Comparison of ENCODE assay signal across 18 cellular contexts in the genomic region with DNA sequence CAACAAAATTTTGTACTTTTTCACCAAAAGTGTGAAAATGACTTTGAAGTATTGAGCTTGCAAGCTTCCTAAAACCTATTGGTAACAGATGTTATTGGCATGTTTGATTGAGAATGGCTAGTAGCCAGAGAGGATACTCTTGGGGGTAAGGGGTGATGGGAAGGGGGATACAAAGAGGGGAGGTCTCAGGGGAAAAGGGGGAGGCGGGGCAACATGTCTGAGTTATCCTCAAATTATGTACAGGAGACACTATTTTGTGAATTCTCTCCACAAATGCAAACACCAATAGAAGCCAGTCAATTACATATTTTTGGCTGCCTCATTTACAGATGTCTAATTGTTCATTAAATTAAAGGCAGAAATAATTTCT. TPM values are rescaled to one million over a fixed set of nuclear protein-coding genes. Genes with fewer than 3 reads are reported as not detected.
DNase-seq lines count a peak whose midpoint lies in the region; ATAC-seq and TF ChIP-seq lines count a peak whose summit lies in the region.
"Had no signal": no experiment of that assay in that cellular context is flagged by ENCODE, and none has a peak within 500 bp of the region (broad histone marks: within the 10 kb centered on the region; RNA-seq: fewer than 3 reads in every experiment).

No MANE protein-coding gene starts in this region.

- POLR2A ChIA-PET in MCF 10A (lab: Yijun Ruan, JAX): interaction anchor here (0.6 to 1.3 kb wide), 5 partner anchors 33 to 449 kb away, joined by 3 to 5 read pairs (median 4); no protein-coding TSS in a partner anchor

- H3K4me1 ChIP-seq in mammary epithelial cell (ENCODE audit: insufficient read depth, low read length) (peaks cover 5% of the 10 kb centered on the region), esophagus squamous epithelium (peaks cover 4 to 42% (median 11%) of the 10 kb centered on the region in 3 donors)

- H4K20me1 ChIP-seq in mammary epithelial cell (ENCODE audit: insufficient read depth, low read length) (no peaks in the 10 kb centered on the region), neural cell (ENCODE audit: insufficient read depth) (no peaks in the 10 kb centered on the region)

- H3K36me3 ChIP-seq in mammary epithelial cell (ENCODE audit: insufficient read depth, low read length) (no peaks in the 10 kb centered on the region), esophagus squamous epithelium (no peaks in the 10 kb centered on the region), neural cell (ENCODE audit: insufficient read depth, low read length) (no peaks in the 10 kb centered on the region)
- H3K36me3 ChIP-seq: HAP-1 had no signal

- no peak for DNase-seq in MCF 10A (ENCODE audit: unreplicated experiment)
- no peak for DNase-seq in mammary epithelial cell
- DNase-seq in esophagus squamous epithelium (lab: John Stamatoyannopoulos, UW): no peak
- no peak for DNase-seq in type B pancreatic cell (ENCODE audit: extremely low spot score, unreplicated experiment)
- DNase-seq: activated CD4-positive, alpha-beta memory T cell treated with anti-CD3 and anti-CD28 coated beads for 36 hours; activated T-cell treated with anti-CD3 and anti-CD28 coated beads, Interleukin-2, amount 50 U/mL, for 4 hours; CD8-positive, alpha-beta memory T cell; head of caudate nucleus; MV-4-11; PC-9; stimulated activated CD4-positive, alpha-beta T cell treated with anti-CD3 and anti-CD28 coated beads, Interleukin-2, amount 100 ng/mL, for 48 hours had no signal

- CTCF ChIA-PET in MCF 10A (lab: Yijun Ruan, JAX) (interaction anchor here (0.7 to 1.3 kb wide), 5 partner anchors 36 to 537 kb away, joined by 3 to 12 read pairs (median 3); no protein-coding TSS in a partner anchor), mammary epithelial cell (lab: Charles Lee; ENCODE audit: low non-redundant PET) (interaction anchor here (0.7 kb wide), 1 partner anchor 510 kb away, joined by 34 read pairs; no protein-coding TSS in a partner anchor)

- H3K4me2 ChIP-seq in mammary epithelial cell (ENCODE audit: insufficient read depth, low read depth, low read length) (no peak overlapping the region), neural cell (ENCODE audit: low read length) (peak overlapping the region; percentile 10)
- H3K4me2 ChIP-seq: PC-9 had no signal

- no peak overlapping the region for H3K9ac ChIP-seq in mammary epithelial cell (ENCODE audit: insufficient read depth, low read length)
- H3K9ac ChIP-seq in neural cell (ENCODE audit: low read length): no peak overlapping the region

- H3K36me3 Mint-ChIP-seq in MCF 10A (ENCODE audit: insufficient read depth, unreplicated experiment) (peaks cover 20% of the 10 kb centered on the region), type B pancreatic cell (peaks cover 11% of the 10 kb centered on the region)
- H3K36me3 Mint-ChIP-seq: activated CD4-positive, alpha-beta memory T cell treated with anti-CD3 and anti-CD28 coated beads for 36 hours; IgD-negative memory B cell had no signal

- no peak for TF ChIP-seq RAD21 in neural cell (conservative IDR thresholded peaks at IDR 0.05)

- in situ Hi-C loops in mammary epithelial cell (cut with MboI; ENCODE audit: low sequenced_read_pairs in 2 of 2): loop anchor here (10.0 to 25.0 kb wide), 4 partner anchors 307 to 718 kb away; no protein-coding TSS in a partner anchor

- ATAC-seq in HG03280 (IDR thresholded peaks at IDR 0.05; ENCODE audit: unreplicated experiment) (no peak), GM18505 (IDR thresholded peaks at IDR 0.05; ENCODE audit: unreplicated experiment) (no peak), GM21381 (IDR thresholded peaks at IDR 0.05; ENCODE audit: unreplicated experiment) (no peak)
- ATAC-seq: activated T-cell treated with anti-CD3 and anti-CD28 coated beads, Interleukin-2, amount 50 U/mL, for 4 hours had no signal

- H3K27ac ChIP-seq in mammary epithelial cell (ENCODE audit: insufficient read depth, low read depth, low read length) (no peak overlapping the region), esophagus squamous epithelium (peak overlapping the region in 2 of 4 donors; percentile 17 to 25), neural cell (ENCODE audit: low read length) (no peak overlapping the region)
- H3K27ac ChIP-seq: 22Rv1, PC-9 had no signal

- TF ChIP-seq CTCF in MCF 10A (IDR thresholded peaks at IDR 0.05; ENCODE audit: unreplicated experiment) (no peak), mammary epithelial cell (conservative IDR thresholded peaks at IDR 0.05 in 1 of 2, IDR thresholded peaks at IDR 0.05 in 1 of 2; ENCODE audit: extremely low read depth in 1 of 2, insufficient read depth in 1 of 2, low read depth in 1 of 2, low read length in 2 of 2) (no peak), esophagus squamous epithelium (IDR thresholded peaks at IDR 0.05) (no peak), neural cell (IDR thresholded peaks at IDR 0.05; ENCODE audit: poor library complexity, severe bottlenecking) (no peak), type B pancreatic cell (conservative IDR thresholded peaks at IDR 0.05) (no peak)

- H2AFZ ChIP-seq in mammary epithelial cell (ENCODE audit: low read depth, low read length) (no peak overlapping the region), neural cell (ENCODE audit: low read depth, low read length) (no peak overlapping the region)
- H2AFZ ChIP-seq: PC-9 had no signal

- H3K4me3 Mint-ChIP-seq in MCF 10A (ENCODE audit: unreplicated experiment): peak overlapping the region; percentile 98
- peak overlapping the region; percentile 96 for H3K4me3 Mint-ChIP-seq in type B pancreatic cell
- H3K4me3 Mint-ChIP-seq: activated CD4-positive, alpha-beta memory T cell treated with anti-CD3 and anti-CD28 coated beads for 36 hours; activated T-cell treated with anti-CD3 and anti-CD28 coated beads, Interleukin-2, amount 50 U/mL, for 4 hours had no signal

- H3K4me1 Mint-ChIP-seq in MCF 10A (ENCODE audit: insufficient read depth, unreplicated experiment) (peaks cover 6% of the 10 kb centered on the region), type B pancreatic cell (ENCODE audit: unreplicated experiment) (peaks cover 33% of the 10 kb centered on the region)

- no peaks in the 10 kb centered on the region for H3K9me3 Mint-ChIP-seq in MCF 10A (ENCODE audit: unreplicated experiment)
- H3K9me3 Mint-ChIP-seq in type B pancreatic cell: no peaks in the 10 kb centered on the region
- H3K9me3 Mint-ChIP-seq: activated CD4-positive, alpha-beta memory T cell treated with anti-CD3 and anti-CD28 coated beads for 36 hours; activated T-cell treated with anti-CD3 and anti-CD28 coated beads, Interleukin-2, amount 50 U/mL, for 4 hours; CD8-positive, alpha-beta memory T cell; IgD-negative memory B cell had no signal

- H3K9me3 ChIP-seq in mammary epithelial cell (replicated peaks; ENCODE audit: insufficient read depth, low read length) (no peaks in the 10 kb centered on the region), esophagus squamous epithelium (no peaks in the 10 kb centered on the region), neural cell (ENCODE audit: low read length) (no peaks in the 10 kb centered on the region)
- H3K9me3 ChIP-seq: HAP-1 had no signal

- TF ChIP-seq POLR2A in esophagus squamous epithelium (IDR thresholded peaks at IDR 0.05) (no peak), GM18505 (IDR thresholded peaks at IDR 0.05; ENCODE audit: borderline replicate concordance, extremely low read depth, insufficient read depth, insufficient read length) (no peak)

- H3K79me2 ChIP-seq in mammary epithelial cell (ENCODE audit: insufficient read depth, low read length) (peaks cover 7% of the 10 kb centered on the region), neural cell (replicated peaks; ENCODE audit: insufficient read depth, low read length) (peaks cover 18% of the 10 kb centered on the region)

- intact Hi-C loops in MCF 10A (cut with micrococcal nuclease): loop anchor here (2.0 to 10.0 kb wide), 2 partner anchors 121 to 307 kb away; no protein-coding TSS in a partner anchor
- intact Hi-C loops in mammary epithelial cell (cut with micrococcal nuclease): loop anchor here (10.0 kb wide), 2 partner anchors 199 to 251 kb away; no protein-coding TSS in a partner anchor
- intact Hi-C loops in esophagus squamous epithelium (cut with DNase I): no loop called here

- TF ChIP-seq EP300 in neural cell (conservative IDR thresholded peaks at IDR 0.05; ENCODE audit: poor library complexity, severe bottlenecking): no peak

- no peaks in the 10 kb centered on the region for H3K27me3 Mint-ChIP-seq in MCF 10A (ENCODE audit: insufficient read depth, unreplicated experiment)
- H3K27me3 Mint-ChIP-seq in type B pancreatic cell: peaks cover 45% of the 10 kb centered on the region

- H3K4me3 ChIP-seq in mammary epithelial cell (replicated peaks in 1 of 3; ENCODE audit: insufficient read depth in 1 of 3, low read depth in 2 of 3, low read length in 3 of 3): no peak overlapping the region
- H3K4me3 ChIP-seq in esophagus squamous epithelium: peak overlapping the region in 3 of 4 donors; percentile 69 to 92 (median 83)
- H3K4me3 ChIP-seq in neural cell (ENCODE audit: low read length): no peak overlapping the region
- H3K4me3 ChIP-seq: HAP-1, PC-9 had no signal

- no peaks in the 10 kb centered on the region for H3F3A ChIP-seq in neural cell (ENCODE audit: insufficient read depth, low read length, poor library complexity, severe bottlenecking)

- no peaks in the 10 kb centered on the region for H3K27me3 ChIP-seq in mammary epithelial cell (ENCODE audit: insufficient read depth, low read length)
- peaks cover 0 to 53% (median 0%) of the 10 kb centered on the region in 4 donors for H3K27me3 ChIP-seq in esophagus squamous epithelium
- no peaks in the 10 kb centered on the region for H3K27me3 ChIP-seq in neural cell (ENCODE audit: insufficient read depth, low read depth, low read length)

- no TSS peak for BruUV-seq in MCF 10A (replicated peaks; lab: Mats Ljungman, UMichigan)
- BruUV-seq in mammary epithelial cell (replicated peaks; lab: Mats Ljungman, UMichigan): no TSS peak

- dilution Hi-C loops in mammary epithelial cell (cut with HindIII; ENCODE audit: low sequenced_read_pairs): no loop called here

- H3K27ac Mint-ChIP-seq in MCF 10A (ENCODE audit: low read depth, unreplicated experiment): no peak overlapping the region
- H3K27ac Mint-ChIP-seq in type B pancreatic cell: peak overlapping the region; percentile 57
- H3K27ac Mint-ChIP-seq: activated CD4-positive, alpha-beta memory T cell treated with anti-CD3 and anti-CD28 coated beads for 36 hours; CD8-positive, alpha-beta memory T cell; IgD-negative memory B cell had no signal

- no peaks in the 10 kb centered on the region for H3K9me2 ChIP-seq in neural cell (ENCODE audit: insufficient read depth, low read length)

- 60% methylated on average over 1 of the region's 1 CpG for WGBS in mammary epithelial cell (ENCODE audit: low coverage, missing lambda C conversion rate)
- 78 to 81% methylated on average over 1 of the region's 1 CpG for WGBS in esophagus squamous epithelium, 2 donors

TF ChIP-seq in neural cell, 6 proteins besides CTCF, POLR2A, EP300 and RAD21:
- TF ChIP-seq TAF1 (IDR thresholded peaks at IDR 0.05; ENCODE audit: low read depth) (no peak), POLR2AphosphoS5 (IDR thresholded peaks at IDR 0.05) (no peak)
TF ChIP-seq in neural cell: peak in this region for 0.

RNA-seq across cellular contexts. Expression of gene GAS1, which starts 3.5 kb away (rescaled TPM):
- total RNA-seq in MCF 10A (2022): 11.0 and 11.4 TPM in 2 replicates
- 10 to 100 TPM in 1 of 2 donors, 1 to 10 TPM in 1; 2.8 to 15.7 TPM for total RNA-seq in mammary epithelial cell
- 1.4 TPM for polyA plus RNA-seq in mammary epithelial cell
- polyA minus RNA-seq in mammary epithelial cell: 1.7 TPM
- 10 to 100 TPM in 2 of 4 donors, 1 to 10 TPM in 2; 3.4 to 49.2 (median 13.0) TPM for total RNA-seq in esophagus squamous epithelium
- polyA plus RNA-seq in neural cell: 1.4 and 1.6 TPM in 2 replicates
- 7.8 and 8.0 TPM in 2 replicates for polyA minus RNA-seq in neural cell
- total RNA-seq in type B pancreatic cell (ENCODE audit: low replicate concordance): 16.0 and 120 TPM in 2 replicates
- total RNA-seq: PC-9 had no signal

Comparison
In these comparisons a context has a peak if more than half of its experiments do, and no peak if none do; other contexts are left out.
1. H3K4me3 ChIP-seq: peak in esophagus squamous epithelium (3 of 4); none in mammary epithelial cell (0 of 3) and neural cell (single experiment).